8 cellular contexts compared by ENCODE assay signal in the genomic region with DNA sequence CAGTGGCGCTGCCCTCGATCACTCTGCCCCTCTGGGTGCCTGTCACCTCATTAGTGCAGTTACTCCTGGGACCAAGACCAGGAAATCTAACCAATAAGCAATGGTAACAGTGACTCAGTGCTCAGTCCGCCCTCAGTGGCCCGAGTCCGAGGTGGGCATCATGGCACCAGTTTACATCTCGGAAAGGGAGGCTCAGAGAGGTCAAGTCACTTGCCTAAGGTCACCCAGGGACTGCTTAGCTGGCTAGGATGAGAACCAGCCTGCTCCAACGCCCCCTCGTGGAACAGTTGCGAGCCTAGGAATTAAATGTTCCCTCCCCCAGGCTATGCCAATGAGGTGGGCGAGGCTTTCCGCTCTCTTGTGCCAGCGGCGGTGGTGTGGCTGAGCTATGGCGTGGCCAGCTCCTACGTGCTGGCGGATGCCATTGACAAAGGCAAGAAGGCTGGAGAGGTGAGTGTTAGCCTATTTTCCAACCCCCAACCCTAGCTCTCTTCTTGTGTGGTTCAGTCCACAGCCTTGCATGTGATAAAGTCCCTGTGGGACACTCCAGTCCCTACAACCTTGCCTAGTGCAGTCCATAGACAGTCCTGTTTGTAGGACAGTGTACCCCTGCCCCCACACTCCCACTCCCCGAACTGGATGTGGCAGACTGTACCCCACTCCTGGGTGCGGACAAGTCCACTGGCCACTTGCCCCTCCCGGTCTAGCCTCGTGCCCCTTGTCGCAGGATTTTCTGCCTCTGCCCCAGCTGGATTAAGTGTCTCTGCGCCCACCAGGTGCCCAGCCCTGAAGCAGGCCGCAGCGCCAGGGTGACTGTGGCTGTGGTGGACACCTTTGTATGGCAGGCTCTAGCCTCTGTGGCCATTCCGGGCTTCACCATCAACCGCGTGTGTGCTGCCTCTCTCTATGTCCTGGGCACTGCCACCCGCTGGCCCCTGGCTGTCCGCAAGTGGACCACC. TPM values are rescaled to one million over a fixed set of nuclear protein-coding genes. Genes with fewer than 3 reads are reported as not detected.
DNase-seq lines count a peak whose midpoint lies in the region; ATAC-seq and TF ChIP-seq lines count a peak whose summit lies in the region.

No MANE protein-coding gene starts in this region.

- H3K9ac ChIP-seq in stomach smooth muscle (ENCODE audit: low read length in 2 of 2), result peak overlapping the region in 1 of 2 donors; percentile 57

- H3K4me3 Mint-ChIP-seq in Calu3 (ENCODE audit: low read depth, unreplicated experiment), result peak overlapping the region; percentile 95

- DNase-seq in Calu3 (peak; percentile 89), SHP77 (lab: John Stamatoyannopoulos, UW) (peak; percentile 69 to 78), fibroblast of the conjunctiva (ENCODE audit: low read depth) (peak; percentile 64)
- DNase-seq in activated effector memory CD4-positive, alpha-beta T cell treated with anti-CD3 and anti-CD28 coated beads, Interleukin-2, amount 50 U/mL, for 16 hours, result peak; percentile 94

- H3K27me3 Mint-ChIP-seq in Calu3 (ENCODE audit: unreplicated experiment), result no peaks in the 10 kb centered on the region

- H3K27ac ChIP-seq in stomach smooth muscle (ENCODE audit: low read length), result peak overlapping the region; percentile 18

- H2AFZ ChIP-seq in neuron (ENCODE audit: low read depth, low read length), result no peak overlapping the region

- H3K9me3 ChIP-seq in neuron (ENCODE audit: low read length) (no peaks in the 10 kb centered on the region), stomach smooth muscle (ENCODE audit: control insufficient read depth in 2 of 2, low read length in 2 of 2) (no peaks in the 10 kb centered on the region)

- H3K36me3 Mint-ChIP-seq in Calu3 (ENCODE audit: insufficient read depth, unreplicated experiment), result peaks cover 63% of the 10 kb centered on the region

- H3K9me3 Mint-ChIP-seq in Calu3 (ENCODE audit: low read depth, unreplicated experiment), result no peaks in the 10 kb centered on the region

- CTCF ChIA-PET in Calu3 (lab: Charles Lee), result interaction anchor here (0.7 to 1.6 kb wide), 8 partner anchors 24 to 873 kb away, joined by 3 to 8 read pairs (median 4); a partner anchor contains a TSS

- peak overlapping the region; percentile 67 for H3K4me3 ChIP-seq in neuron (ENCODE audit: low read length)
- peak overlapping the region; percentile 64 to 89 for H3K4me3 ChIP-seq in stomach smooth muscle (ENCODE audit: low read length in 2 of 2)

- no peaks in the 10 kb centered on the region for H3K36me3 ChIP-seq in neuron (ENCODE audit: insufficient read depth, low read length)
- no peaks in the 10 kb centered on the region for H3K36me3 ChIP-seq in stomach smooth muscle (ENCODE audit: control insufficient read depth in 2 of 2, insufficient read depth in 2 of 2, low read length in 2 of 2)

- no TSS peak for BruUV-seq in Calu3 (replicated peaks; lab: Mats Ljungman, UMichigan)

- intact Hi-C loops in Calu3 (cut with micrococcal nuclease; ENCODE audit: unreplicated experiment), result no loop called here

- H3K27me3 ChIP-seq in neuron (ENCODE audit: insufficient read depth, low read length), result no peaks in the 10 kb centered on the region
- no peaks in the 10 kb centered on the region for H3K27me3 ChIP-seq in stomach smooth muscle (ENCODE audit: control insufficient read depth in 1 of 2, insufficient read depth in 2 of 2, low read length in 2 of 2)

- H3K4me1 ChIP-seq in neuron (ENCODE audit: insufficient read depth, low read length), result peaks cover 21% of the 10 kb centered on the region
- peaks cover 46% of the 10 kb centered on the region for H3K4me1 ChIP-seq in stomach smooth muscle (ENCODE audit: control insufficient read depth, insufficient read depth, low read length)

- H3K27ac Mint-ChIP-seq in Calu3 (ENCODE audit: unreplicated experiment), result peak overlapping the region; percentile 87

- TF ChIP-seq CTCF in Calu3 (IDR thresholded peaks at IDR 0.05; ENCODE audit: unreplicated experiment), result peak; percentile 71
- TF ChIP-seq CTCF in LNCAP (IDR thresholded peaks at IDR 0.05), result peak; percentile 74

- ATAC-seq in GM21576 (IDR thresholded peaks at IDR 0.05; ENCODE audit: unreplicated experiment), result no peak

- H3K4me1 Mint-ChIP-seq in Calu3 (ENCODE audit: low read depth, unreplicated experiment), result peaks cover 35% of the 10 kb centered on the region

RNA-seq across cellular contexts. Expression of a gene that starts 1.1 kb away (rescaled TPM):
- total RNA-seq in Calu3 (2022), result 30.5 and 33.6 TPM in 2 replicates

RNA-seq across cellular contexts. Expression of a gene that starts 29.9 kb away (rescaled TPM):
- 32.1 and 39.1 TPM in 2 replicates for total RNA-seq in Calu3 (2022)

RNA-seq across cellular contexts. Expression of a gene that starts 39.5 kb away (rescaled TPM):
- total RNA-seq in Calu3 (2022), result 42.5 and 48.8 TPM in 2 replicates

RNA-seq across cellular contexts. Expression of a gene that starts 45.1 kb away (rescaled TPM):
- total RNA-seq in Calu3 (2022), result not detected in 2 replicates
